10 cellular contexts compared by ENCODE assay signal in the genomic region with DNA sequence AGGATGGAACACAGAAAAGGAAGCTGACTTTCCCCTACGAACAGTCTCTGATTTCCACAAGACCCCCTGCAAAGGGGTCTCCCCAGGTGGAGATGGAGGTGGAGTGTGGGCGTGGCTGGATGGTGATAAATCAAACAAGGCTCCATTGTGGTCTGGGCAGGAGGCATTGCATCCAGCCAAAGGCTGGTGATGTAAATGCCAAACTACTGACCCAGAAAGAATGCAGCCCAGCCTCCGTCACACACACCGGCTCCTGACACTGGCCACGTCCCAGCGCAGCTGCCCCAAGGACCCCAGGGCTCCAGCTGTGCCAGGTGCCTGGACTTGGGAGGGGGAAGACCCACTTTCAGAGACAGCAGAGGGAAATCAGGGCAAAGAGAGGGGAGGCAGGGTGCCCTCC. TPM values are rescaled to one million over a fixed set of nuclear protein-coding genes. Genes with fewer than 3 reads are reported as not detected.
DNase-seq lines count a peak whose midpoint lies in the region; ATAC-seq and TF ChIP-seq lines count a peak whose summit lies in the region.
"Had no signal": no experiment of that assay in that cellular context is flagged by ENCODE, and none has a peak within 500 bp of the region (broad histone marks: within the 10 kb centered on the region; RNA-seq: fewer than 3 reads in every experiment).

No MANE protein-coding gene starts in this region.

- TF ChIP-seq POLR2A in IMR-90 (IDR thresholded peaks at IDR 0.05; ENCODE audit: low read depth, low read length) (no peak), body of pancreas (IDR thresholded peaks at IDR 0.05) (no peak), ovary (IDR thresholded peaks at IDR 0.05) (no peak)

- in situ Hi-C loops in IMR-90 (cut with MboI; ENCODE audit: low sequenced_read_pairs): no loop called here

- no peak overlapping the region for H3K4me2 ChIP-seq in IMR-90 (ENCODE audit: low read depth, low read length)

- H3K79me1 ChIP-seq in IMR-90 (ENCODE audit: low read depth in 1 of 2, low read length in 2 of 2): peaks cover 14 to 82% of the 10 kb centered on the region in 2 experiments; a peak in 3 of 4 replicates

- dilution Hi-C loops in IMR-90 (cut with HindIII; ENCODE audit: low sequenced_read_pairs, unreplicated experiment): no loop called here

- peak overlapping the region; percentile 25; the same call in 1 of the 2 replicates for H3K4ac ChIP-seq in IMR-90 (ENCODE audit: low read depth, low read length)

- H3K36me3 ChIP-seq in IMR-90 (ENCODE audit: control insufficient read depth, insufficient read depth, low read length) (peaks cover 2% of the 10 kb centered on the region), body of pancreas (replicated peaks in 1 of 2; ENCODE audit: insufficient read depth in 1 of 2, low read depth in 2 of 2) (no peaks in the 10 kb centered on the region), ovary (no peaks in the 10 kb centered on the region)

- CTCF ChIA-PET in IMR-90 (lab: Yijun Ruan, JAX): no interaction called here

- no peak overlapping the region for H3K23ac ChIP-seq in IMR-90 (ENCODE audit: low read depth, low read length)

- H3K4me1 ChIP-seq in IMR-90 (ENCODE audit: control insufficient read depth, insufficient read depth, low read length) (peaks cover 24% of the 10 kb centered on the region), body of pancreas (peaks cover 40% of the 10 kb centered on the region), ovary (ENCODE audit: insufficient read depth) (peaks cover 2% of the 10 kb centered on the region)

- no peak overlapping the region for H2AFZ ChIP-seq in IMR-90 (replicated peaks; ENCODE audit: low read length, poor library complexity)

- no peak overlapping the region for H3K4me3 ChIP-seq in IMR-90 (ENCODE audit: insufficient read depth, low read depth, low read length)
- no peak overlapping the region for H3K4me3 ChIP-seq in body of pancreas
- H3K4me3 ChIP-seq in ovary: no peak overlapping the region
- H3K4me3 ChIP-seq: coronary artery had no signal

- TF ChIP-seq EP300 in ovary (IDR thresholded peaks at IDR 0.05): no peak

- H3K9ac ChIP-seq in IMR-90 (ENCODE audit: low read depth, low read length): no peak overlapping the region

- peak overlapping the region; percentile 70 for H2AK9ac ChIP-seq in IMR-90 (replicated peaks; ENCODE audit: low read depth, low read length, poor library complexity)

- peaks cover 92% of the 10 kb centered on the region for H4K20me1 ChIP-seq in IMR-90 (ENCODE audit: insufficient read depth, low read length)

- no TSS peak for BruUV-seq in IMR-90 (replicated peaks; lab: Mats Ljungman, UMichigan)

- H4K91ac ChIP-seq in IMR-90 (ENCODE audit: insufficient read depth, low read depth, low read length): no peak overlapping the region

- intact Hi-C loops in IMR-90 (cut with micrococcal nuclease): no loop called here
- intact Hi-C loops in body of pancreas (cut with DNase I): loop anchor here (10.0 kb wide), 1 partner anchor 84 kb away; no protein-coding TSS in a partner anchor
- intact Hi-C loops in ovary (cut with DNase I): no loop called here

- TF ChIP-seq RAD21 in IMR-90 (IDR thresholded peaks at IDR 0.05; ENCODE audit: low read length): no peak

- H3K56ac ChIP-seq in IMR-90 (ENCODE audit: extremely low read depth, insufficient read depth, low read length): no peak overlapping the region

- H2BK120ac ChIP-seq in IMR-90 (ENCODE audit: low read depth, low read length): 0 out of 2 replicates have a peak overlapping the region, but pooled peaks have one; percentile 24

- H3K18ac ChIP-seq in IMR-90 (ENCODE audit: low read depth, low read length): no peak overlapping the region

- H2BK20ac ChIP-seq in IMR-90 (ENCODE audit: low read depth, low read length): no peak overlapping the region

- TF ChIP-seq CTCF in IMR-90 (conservative IDR thresholded peaks at IDR 0.05; ENCODE audit: low read depth, low read length): no peak
- TF ChIP-seq CTCF in body of pancreas (IDR thresholded peaks at IDR 0.05): no peak
- TF ChIP-seq CTCF in ovary (IDR thresholded peaks at IDR 0.05): no peak

- DNase-seq in AG20443 (ENCODE audit: low spot score) (peak; percentile 52), IMR-90 (peak; percentile 63), body of pancreas (peak in 1 of 4 donors; percentile 52), GM19240 (ENCODE audit: insufficient read length, low spot score) (no peak), HuH-7 (ENCODE audit: low spot score) (no peak), ovary (no peak)
- DNase-seq: NCI-H2227 treated with DMSO at 0.1 percent for 48 hours had no signal

- no peak overlapping the region for H4K8ac ChIP-seq in IMR-90 (ENCODE audit: low read depth in 2 of 2, low read length in 2 of 2)

- H3K9me3 ChIP-seq in IMR-90 (ENCODE audit: control insufficient read depth, insufficient read depth, low read length): no peaks in the 10 kb centered on the region
- no peaks in the 10 kb centered on the region for H3K9me3 ChIP-seq in body of pancreas
- H3K9me3 ChIP-seq in ovary: no peaks in the 10 kb centered on the region

- WGBS in IMR-90 (ENCODE audit: extremely low coverage in 2 of 2, insufficient read length in 1 of 2), 2 experiments: no CpG with 5 or more reads among the region's 6 CpGs
- WGBS in body of pancreas, 2 donors: 46 to 54% methylated on average over 6 of the region's 6 CpGs
- WGBS in ovary, 3 donors: 86 to 93% (median 91%) methylated on average over 6 of the region's 6 CpGs

- H3K27me3 ChIP-seq in IMR-90 (ENCODE audit: control insufficient read depth, insufficient read depth, low read length) (no peaks in the 10 kb centered on the region), body of pancreas (no peaks in the 10 kb centered on the region), layer of hippocampus (ENCODE audit: control insufficient read depth, insufficient read depth, low read length) (no peaks in the 10 kb centered on the region), ovary (no peaks in the 10 kb centered on the region)

- H3K14ac ChIP-seq in IMR-90 (replicated peaks; ENCODE audit: low read depth, low read length): no peak overlapping the region

- POLR2A ChIA-PET in IMR-90 (lab: Charles Lee; ENCODE audit: unreplicated experiment): no interaction called here

- ATAC-seq in IMR-90 (ENCODE audit: low read depth): peak; percentile 42; the same call in 1 of the 2 replicates
- ATAC-seq in body of pancreas: peak; percentile 19
- ATAC-seq in GM18909 (IDR thresholded peaks at IDR 0.05; ENCODE audit: poor library complexity, unreplicated experiment): no peak

- H3K27ac ChIP-seq in IMR-90 (ENCODE audit: insufficient read depth, low read length) (no peak overlapping the region; the same call in 1 of the 2 replicates), body of pancreas (peak overlapping the region in 1 of 4 donors; percentile 34), layer of hippocampus (ENCODE audit: low read depth, low read length) (peak overlapping the region; percentile 7), ovary (no peak overlapping the region)
- H3K27ac ChIP-seq: coronary artery had no signal

- peak overlapping the region; percentile 66 for H2BK5ac ChIP-seq in IMR-90 (ENCODE audit: low read depth, low read length, poor library complexity, severe bottlenecking)

- H4K5ac ChIP-seq in IMR-90 (ENCODE audit: low read depth, low read length): no peak overlapping the region

- peak overlapping the region; percentile 20 for H2AK5ac ChIP-seq in IMR-90 (ENCODE audit: low read depth, low read length)

- 0 out of 3 replicates have a peak overlapping the region, but pooled peaks have one; percentile 43 for H2BK15ac ChIP-seq in IMR-90 (ENCODE audit: low read depth, low read length)

- peaks cover 45% of the 10 kb centered on the region for H3K9me1 ChIP-seq in IMR-90 (ENCODE audit: insufficient read depth, low read length)

TF ChIP-seq in IMR-90, 13 proteins besides CTCF, POLR2A, EP300 and RAD21:
- no peak for TF ChIP-seq RCOR1 (IDR thresholded peaks at IDR 0.05; ENCODE audit: insufficient replicate concordance, low read length)
- TF ChIP-seq SMC3 (IDR thresholded peaks at IDR 0.05; ENCODE audit: low read depth, low read length): no peak
- TF ChIP-seq CEBPB (IDR thresholded peaks at IDR 0.05; ENCODE audit: low read depth, low read length): 0 out of 2 replicates have a peak, but pooled peaks have one; percentile 12
TF ChIP-seq in IMR-90: peak in this region for 1.

RNA-seq across cellular contexts. Expression of a gene that starts 6.3 kb away (rescaled TPM):
- total RNA-seq in IMR-90 (2012; rRNA removed) (9.7 and 10.3 TPM in 2 replicates), body of pancreas (10 to 100 TPM; 15.3 to 30.3 TPM), ovary (10 to 100 TPM in 6 of 7 donors, 1 to 10 TPM in 1; 3.6 to 98.7 (median 15.0) TPM)
- polyA plus RNA-seq in IMR-90 (2012; rRNA removed) (20.4 and 22.3 TPM in 2 replicates), ovary (1 to 10 TPM; 3.3 to 7.8 TPM)
- polyA plus RNA-seq in IMR-90 (2012; cell fraction: cytosol; rRNA removed): 10.1 and 16.9 TPM in 2 replicates
- 25.5 and 27.8 TPM in 2 replicates for polyA plus RNA-seq in IMR-90 (2012; cell fraction: nucleus; rRNA removed; ENCODE audit: low replicate concordance)

Comparison
In these comparisons a context has a peak if more than half of its experiments do, and no peak if none do; other contexts are left out.
1. DNase-seq: peak in AG20443 (single experiment) and IMR-90 (single experiment); none in GM19240 (single experiment), HuH-7 (single experiment) and ovary (0 of 5).